ENCODE assay signal across 1 cellular context in the genomic region with DNA sequence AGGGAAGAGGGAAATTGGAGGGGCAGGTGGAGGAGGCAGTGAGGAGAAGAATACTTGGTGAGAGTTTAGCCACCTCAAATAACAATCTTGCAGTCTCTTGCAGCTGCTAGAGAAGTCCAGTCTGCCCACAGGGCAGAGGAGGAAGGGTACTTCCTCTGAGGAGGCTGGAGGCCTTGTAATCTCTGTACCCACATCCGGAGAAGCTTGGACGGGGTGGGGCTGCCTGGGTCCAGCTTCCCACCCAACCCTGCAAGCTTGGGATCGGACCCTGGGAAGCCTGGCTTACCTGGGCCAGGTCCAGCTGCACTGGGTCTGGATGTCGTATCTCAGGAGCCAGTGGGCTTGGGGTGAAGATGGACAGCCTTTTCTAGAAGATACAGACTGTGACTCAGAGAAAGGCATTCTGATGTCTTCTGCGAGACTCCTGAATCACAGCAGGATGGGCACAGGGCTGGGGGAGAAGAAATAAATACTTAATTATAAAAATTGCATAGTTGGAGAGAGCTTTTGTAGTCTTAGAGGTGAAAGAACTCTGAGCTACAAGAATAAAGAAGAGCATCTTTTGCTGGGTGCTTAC.
TF ChIP-seq lines count a peak whose summit lies in the region.

No MANE protein-coding gene starts in this region.

TF ChIP-seq in GM12878, 131 proteins besides CTCF, POLR2A, EP300 and RAD21 (continued from another document):
- TF ChIP-seq, protein P1, sequence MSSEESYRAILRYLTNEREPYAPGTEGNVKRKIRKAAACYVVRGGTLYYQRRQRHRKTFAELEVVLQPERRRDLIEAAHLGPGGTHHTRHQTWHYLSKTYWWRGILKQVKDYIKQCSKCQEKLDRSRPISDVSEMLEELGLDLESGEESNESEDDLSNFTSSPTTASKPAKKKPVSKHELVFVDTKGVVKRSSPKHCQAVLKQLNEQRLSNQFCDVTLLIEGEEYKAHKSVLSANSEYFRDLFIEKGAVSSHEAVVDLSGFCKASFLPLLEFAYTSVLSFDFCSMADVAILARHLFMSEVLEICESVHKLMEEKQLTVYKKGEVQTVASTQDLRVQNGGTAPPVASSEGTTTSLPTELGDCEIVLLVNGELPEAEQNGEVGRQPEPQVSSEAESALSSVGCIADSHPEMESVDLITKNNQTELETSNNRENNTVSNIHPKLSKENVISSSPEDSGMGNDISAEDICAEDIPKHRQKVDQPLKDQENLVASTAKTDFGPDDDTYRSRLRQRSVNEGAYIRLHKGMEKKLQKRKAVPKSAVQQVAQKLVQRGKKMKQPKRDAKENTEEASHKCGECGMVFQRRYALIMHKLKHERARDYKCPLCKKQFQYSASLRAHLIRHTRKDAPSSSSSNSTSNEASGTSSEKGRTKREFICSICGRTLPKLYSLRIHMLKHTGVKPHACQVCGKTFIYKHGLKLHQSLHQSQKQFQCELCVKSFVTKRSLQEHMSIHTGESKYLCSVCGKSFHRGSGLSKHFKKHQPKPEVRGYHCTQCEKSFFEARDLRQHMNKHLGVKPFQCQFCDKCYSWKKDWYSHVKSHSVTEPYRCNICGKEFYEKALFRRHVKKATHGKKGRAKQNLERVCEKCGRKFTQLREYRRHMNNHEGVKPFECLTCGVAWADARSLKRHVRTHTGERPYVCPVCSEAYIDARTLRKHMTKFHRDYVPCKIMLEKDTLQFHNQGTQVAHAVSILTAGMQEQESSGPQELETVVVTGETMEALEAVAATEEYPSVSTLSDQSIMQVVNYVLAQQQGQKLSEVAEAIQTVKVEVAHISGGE (CRISPR knock-in tag; IDR thresholded peaks at IDR 0.05) = no peak
- TF ChIP-seq RFX5 (IDR thresholded peaks at IDR 0.05; ENCODE audit: low read depth, low read length) (no peak), IKZF2 (IDR thresholded peaks at IDR 0.05) (no peak), ZBTB33 (IDR thresholded peaks at IDR 0.05) (no peak)
- TF ChIP-seq, protein P2, sequence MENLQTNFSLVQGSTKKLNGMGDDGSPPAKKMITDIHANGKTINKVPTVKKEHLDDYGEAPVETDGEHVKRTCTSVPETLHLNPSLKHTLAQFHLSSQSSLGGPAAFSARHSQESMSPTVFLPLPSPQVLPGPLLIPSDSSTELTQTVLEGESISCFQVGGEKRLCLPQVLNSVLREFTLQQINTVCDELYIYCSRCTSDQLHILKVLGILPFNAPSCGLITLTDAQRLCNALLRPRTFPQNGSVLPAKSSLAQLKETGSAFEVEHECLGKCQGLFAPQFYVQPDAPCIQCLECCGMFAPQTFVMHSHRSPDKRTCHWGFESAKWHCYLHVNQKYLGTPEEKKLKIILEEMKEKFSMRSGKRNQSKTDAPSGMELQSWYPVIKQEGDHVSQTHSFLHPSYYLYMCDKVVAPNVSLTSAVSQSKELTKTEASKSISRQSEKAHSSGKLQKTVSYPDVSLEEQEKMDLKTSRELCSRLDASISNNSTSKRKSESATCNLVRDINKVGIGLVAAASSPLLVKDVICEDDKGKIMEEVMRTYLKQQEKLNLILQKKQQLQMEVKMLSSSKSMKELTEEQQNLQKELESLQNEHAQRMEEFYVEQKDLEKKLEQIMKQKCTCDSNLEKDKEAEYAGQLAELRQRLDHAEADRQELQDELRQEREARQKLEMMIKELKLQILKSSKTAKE (IDR thresholded peaks at IDR 0.05; ENCODE audit: low read depth, poor library complexity, severe bottlenecking) = no peak
